In genomic region chr2:236565879-236566402, GRCh38 we compare ENCODE assay signal across 14 cellular contexts. TPM values are rescaled to one million over a fixed set of nuclear protein-coding genes. Genes with fewer than 3 reads are reported as not detected.
DNase-seq lines count a peak whose midpoint lies in the region; ATAC-seq, FAIRE-seq and TF ChIP-seq lines count a peak whose summit lies in the region.
"Had no signal": no experiment of that assay in that cellular context is flagged by ENCODE, and none has a peak within 500 bp of the region (broad histone marks: within the 10 kb centered on the region; RNA-seq: fewer than 3 reads in every experiment).

No MANE protein-coding gene starts in this region.

- H3K9me3 Mint-ChIP-seq in activated naive CD8-positive, alpha-beta T cell (ENCODE audit: low read depth) = no peaks in the 10 kb centered on the region
- H3K9me3 Mint-ChIP-seq in activated naive CD8-positive, alpha-beta T cell treated with anti-CD3 and anti-CD28 coated beads, Interleukin-2, amount 50 U/mL, for 24 hours = no peaks in the 10 kb centered on the region
- no peaks in the 10 kb centered on the region for H3K9me3 Mint-ChIP-seq in natural killer cell treated with Interleukin-12 subunit alpha and Interleukin-12 subunit beta and Interleukin-15 and Interleukin-18, amount 100 ng/mL, for 72 hours
- no peaks in the 10 kb centered on the region for H3K9me3 Mint-ChIP-seq in activated T-cell treated with anti-CD3 and anti-CD28 coated beads, Interleukin-2, amount 50 U/mL, for 4 hours

- H2BK15ac ChIP-seq in H1 (ENCODE audit: low read length) = no peak overlapping the region

- peaks cover 4% of the 10 kb centered on the region; the same call in 1 of the 2 replicates for H3K23me2 ChIP-seq in H1 (ENCODE audit: low read depth, low read length)

- H3K4me3 ChIP-seq in H1 (ENCODE audit: extremely low read depth in 1 of 4, insufficient read depth in 2 of 4, low read depth in 3 of 4, low read length in 4 of 4) (no peak overlapping the region), tibial nerve (no peak overlapping the region)

- H3K4me1 Mint-ChIP-seq in activated naive CD8-positive, alpha-beta T cell (ENCODE audit: low read depth) = peaks cover 28% of the 10 kb centered on the region
- peaks cover 19% of the 10 kb centered on the region for H3K4me1 Mint-ChIP-seq in activated naive CD8-positive, alpha-beta T cell treated with anti-CD3 and anti-CD28 coated beads, Interleukin-2, amount 50 U/mL, for 24 hours
- H3K4me1 Mint-ChIP-seq in natural killer cell treated with Interleukin-12 subunit alpha and Interleukin-12 subunit beta and Interleukin-15 and Interleukin-18, amount 100 ng/mL, for 72 hours (ENCODE audit: low read depth in 2 of 2) = peaks cover 20 to 30% of the 10 kb centered on the region in 2 donors
- H3K4me1 Mint-ChIP-seq in activated T-cell treated with anti-CD3 and anti-CD28 coated beads, Interleukin-2, amount 50 U/mL, for 4 hours (ENCODE audit: low read depth) = peaks cover 20% of the 10 kb centered on the region

- no peak overlapping the region for H3K27ac Mint-ChIP-seq in activated naive CD8-positive, alpha-beta T cell
- no peak overlapping the region for H3K27ac Mint-ChIP-seq in activated naive CD8-positive, alpha-beta T cell treated with anti-CD3 and anti-CD28 coated beads, Interleukin-2, amount 50 U/mL, for 24 hours
- no peak overlapping the region for H3K27ac Mint-ChIP-seq in natural killer cell treated with Interleukin-12 subunit alpha and Interleukin-12 subunit beta and Interleukin-15 and Interleukin-18, amount 100 ng/mL, for 72 hours

- no peak for TF ChIP-seq RAD21 in H1 (IDR thresholded peaks at IDR 0.05 in 1 of 2, conservative IDR thresholded peaks at IDR 0.05 in 1 of 2; ENCODE audit: low read depth in 2 of 2, low read length in 2 of 2)

- POLR2A ChIA-PET in H1 (lab: Charles Lee; ENCODE audit: partially characterized antibody) = interaction anchor here (0.9 to 1.5 kb wide), 2 partner anchors 33 to 282 kb away, joined by 3 to 4 read pairs; no protein-coding TSS in a partner anchor

- H2AFZ ChIP-seq in H1 (ENCODE audit: low read length) = no peak overlapping the region

- H2AK5ac ChIP-seq in H1 (ENCODE audit: low read depth, low read length) = no peak overlapping the region

- no peaks in the 10 kb centered on the region for H3K27me3 Mint-ChIP-seq in activated naive CD8-positive, alpha-beta T cell
- no peaks in the 10 kb centered on the region for H3K27me3 Mint-ChIP-seq in activated naive CD8-positive, alpha-beta T cell treated with anti-CD3 and anti-CD28 coated beads, Interleukin-2, amount 50 U/mL, for 24 hours
- H3K27me3 Mint-ChIP-seq in natural killer cell treated with Interleukin-12 subunit alpha and Interleukin-12 subunit beta and Interleukin-15 and Interleukin-18, amount 100 ng/mL, for 72 hours = no peaks in the 10 kb centered on the region
- H3K27me3 Mint-ChIP-seq in activated T-cell treated with anti-CD3 and anti-CD28 coated beads, Interleukin-2, amount 50 U/mL, for 4 hours (ENCODE audit: low read depth) = no peaks in the 10 kb centered on the region

- TF ChIP-seq EP300 in H1 (IDR thresholded peaks at IDR 0.05; ENCODE audit: borderline replicate concordance in 1 of 2, low read depth in 2 of 2, low read length in 2 of 2) (no peak), tibial nerve (IDR thresholded peaks at IDR 0.05) (no peak)

- no peak for DNase-seq in activated naive CD8-positive, alpha-beta T cell treated with anti-CD3 and anti-CD28 coated beads, Interleukin-2, amount 50 U/mL, for 24 hours
- DNase-seq in H1 (ENCODE audit: low read depth in 1 of 2, low spot score in 2 of 2) (no peak), tibial nerve (ENCODE audit: low spot score in 2 of 2) (no peak), RCC 7860 (ENCODE audit: low spot score) (no peak), DMS153 treated with DMSO at 0.1 percent for 48 hours (lab: John Stamatoyannopoulos, UW; ENCODE audit: unreplicated experiment) (no peak)
- DNase-seq in natural killer cell treated with Interleukin-12 subunit alpha and Interleukin-12 subunit beta and Interleukin-15 and Interleukin-18, amount 100 ng/mL, for 72 hours (ENCODE audit: low spot score) = no peak
- no peak for DNase-seq in activated T-cell treated with anti-CD3 and anti-CD28 coated beads, Interleukin-2, amount 50 U/mL, for 4 hours
- DNase-seq: Karpas-422, NCI-H187 treated with DMSO at 0.1 percent for 48 hours, NCI-H2171 treated with DMSO at 0.1 percent for 48 hours had no signal

- no peak overlapping the region for H4K8ac ChIP-seq in H1 (ENCODE audit: extremely low read depth, insufficient read depth, low read length)

- H3K9me3 ChIP-seq in H1 (ENCODE audit: insufficient read depth in 2 of 2, low read depth in 1 of 2, low read length in 1 of 2) (no peaks in the 10 kb centered on the region), tibial nerve (no peaks in the 10 kb centered on the region)

- no peaks in the 10 kb centered on the region for H3K79me2 ChIP-seq in H1 (ENCODE audit: control insufficient read depth in 1 of 2, insufficient read depth in 2 of 2, low read length in 2 of 2)

- no peak overlapping the region for H3K56ac ChIP-seq in H1 (replicated peaks; ENCODE audit: insufficient read length, low read depth, low read length)

- H3K14ac ChIP-seq in H1 (ENCODE audit: insufficient read length) = no peak overlapping the region

- no peak overlapping the region for H3K4me2 ChIP-seq in H1 (ENCODE audit: insufficient read depth in 1 of 2, low read depth in 2 of 2, low read length in 2 of 2)

- H4K5ac ChIP-seq in H1 (ENCODE audit: insufficient read length, low read depth, low read length) = no peak overlapping the region

- no peak for TF ChIP-seq POLR2A in H1 (IDR thresholded peaks at IDR 0.05; ENCODE audit: control extremely low read depth in 1 of 2, low read depth in 2 of 2, low read length in 2 of 2)
- TF ChIP-seq POLR2A in tibial nerve (IDR thresholded peaks at IDR 0.05) = no peak

- H3K23ac ChIP-seq in H1 (ENCODE audit: insufficient read length) = no peak overlapping the region

- H3K36me3 ChIP-seq in H1 (ENCODE audit: control insufficient read depth in 2 of 4, insufficient read depth in 4 of 4, low read length in 3 of 4) (no peaks in the 10 kb centered on the region), tibial nerve (no peaks in the 10 kb centered on the region)

- peaks cover 16% of the 10 kb centered on the region for H3K36me3 Mint-ChIP-seq in activated naive CD8-positive, alpha-beta T cell
- H3K36me3 Mint-ChIP-seq in activated naive CD8-positive, alpha-beta T cell treated with anti-CD3 and anti-CD28 coated beads, Interleukin-2, amount 50 U/mL, for 24 hours (ENCODE audit: low read depth) = peaks cover 11% of the 10 kb centered on the region
- H3K36me3 Mint-ChIP-seq in natural killer cell treated with Interleukin-12 subunit alpha and Interleukin-12 subunit beta and Interleukin-15 and Interleukin-18, amount 100 ng/mL, for 72 hours = no peaks in the 10 kb centered on the region
- H3K36me3 Mint-ChIP-seq in activated T-cell treated with anti-CD3 and anti-CD28 coated beads, Interleukin-2, amount 50 U/mL, for 4 hours (ENCODE audit: insufficient read depth) = peaks cover 14% of the 10 kb centered on the region

- H3K27me3 ChIP-seq in H1 (replicated peaks in 1 of 4; ENCODE audit: control insufficient read depth in 3 of 4, extremely low read depth in 1 of 4, insufficient read depth in 3 of 4, low read length in 3 of 4) (peaks cover 9 to 31% (median 19%) of the 10 kb centered on the region in 4 experiments), tibial nerve (no peaks in the 10 kb centered on the region)

- H2BK12ac ChIP-seq in H1 (ENCODE audit: low read depth, low read length) = 0 out of 2 replicates have a peak overlapping the region, but pooled peaks have one; percentile 44

- H2BK5ac ChIP-seq in H1 (ENCODE audit: low read depth, low read length) = no peak overlapping the region

- H3K79me1 ChIP-seq in H1 (ENCODE audit: low read depth, low read length) = no peaks in the 10 kb centered on the region

- H3K27ac ChIP-seq in H1 (ENCODE audit: low read depth, low read length) (no peak overlapping the region), tibial nerve (peak overlapping the region in 3 of 4 donors; percentile 90 to 94 (median 91))

- no peak for ATAC-seq in activated naive CD8-positive, alpha-beta T cell treated with anti-CD3 and anti-CD28 coated beads, Interleukin-2, amount 50 U/mL, for 24 hours
- no peak for ATAC-seq in natural killer cell treated with Interleukin-12 subunit alpha and Interleukin-12 subunit beta and Interleukin-15 and Interleukin-18, amount 100 ng/mL, for 72 hours
- no peak for ATAC-seq in activated T-cell treated with anti-CD3 and anti-CD28 coated beads, Interleukin-2, amount 50 U/mL, for 4 hours

- peak overlapping the region; percentile 25 for H4K91ac ChIP-seq in H1 (replicated peaks; ENCODE audit: insufficient read length, low read length)

- H3K4me1 ChIP-seq in H1 (replicated peaks in 1 of 4; ENCODE audit: control insufficient read depth in 3 of 4, insufficient read depth in 4 of 4, low read length in 3 of 4) = peaks cover 6 to 21% (median 11%) of the 10 kb centered on the region in 4 experiments; a peak in 6 of 7 replicates
- peaks cover 0 to 41% (median 11%) of the 10 kb centered on the region in 4 donors for H3K4me1 ChIP-seq in tibial nerve

- no peak overlapping the region for H3K9ac ChIP-seq in H1 (replicated peaks in 1 of 4; ENCODE audit: extremely low read depth in 1 of 4, low read depth in 3 of 4, low read length in 3 of 4)

- H3K4ac ChIP-seq in H1 (replicated peaks; ENCODE audit: insufficient read length, low read depth, low read length) = no peak overlapping the region

- H3K4me3 Mint-ChIP-seq in activated naive CD8-positive, alpha-beta T cell = peak overlapping the region; percentile 14
- H3K4me3 Mint-ChIP-seq in activated naive CD8-positive, alpha-beta T cell treated with anti-CD3 and anti-CD28 coated beads, Interleukin-2, amount 50 U/mL, for 24 hours = no peak overlapping the region
- peak overlapping the region; percentile 59 for H3K4me3 Mint-ChIP-seq in natural killer cell treated with Interleukin-12 subunit alpha and Interleukin-12 subunit beta and Interleukin-15 and Interleukin-18, amount 100 ng/mL, for 72 hours
- H3K4me3 Mint-ChIP-seq in activated T-cell treated with anti-CD3 and anti-CD28 coated beads, Interleukin-2, amount 50 U/mL, for 4 hours = no peak overlapping the region

- no peak for TF ChIP-seq CTCF in H1 (IDR thresholded peaks at IDR 0.05; ENCODE audit: control extremely low read depth in 1 of 3, insufficient read depth in 1 of 3, low read depth in 1 of 3, low read length in 3 of 3)
- no peak for TF ChIP-seq CTCF in tibial nerve (IDR thresholded peaks at IDR 0.05)

- no peak overlapping the region for H2BK20ac ChIP-seq in H1 (ENCODE audit: low read length)

- 82% methylated on average over 17 of the region's 17 CpGs; no CpG with 5 or more reads in 1 of the 2 experiments for WGBS in H1 (ENCODE audit: extremely low coverage in 1 of 2, insufficient coverage in 1 of 2, insufficient read length in 1 of 2, insufficient replicate concordance in 2 of 2, low coverage in 1 of 2, low lambda C conversion rate in 2 of 2, missing lambda C conversion rate in 1 of 2), 2 experiments
- WGBS in tibial nerve, 2 donors = 91 to 96% methylated on average over 17 of the region's 17 CpGs

- no peaks in the 10 kb centered on the region for H4K20me1 ChIP-seq in H1 (replicated peaks in 1 of 2; ENCODE audit: control insufficient read depth in 1 of 2, insufficient read depth in 2 of 2, low read length in 2 of 2)

- no peak for FAIRE-seq in H1 (lab: Jason Lieb, UNC)
- FAIRE-seq in RCC 7860 (lab: Jason Lieb, UNC) = no peak
- FAIRE-seq: A204.1, D721Med, H54 had no signal

- H3K18ac ChIP-seq in H1 (ENCODE audit: extremely low read depth, low read length) = no peak overlapping the region

- no peak overlapping the region for H2BK120ac ChIP-seq in H1 (replicated peaks; ENCODE audit: low read depth, low read length)

- CTCF ChIA-PET in H1 (lab: Charles Lee; ENCODE audit: partially characterized antibody) = interaction anchor here (1.0 to 2.1 kb wide), 3 partner anchors 9 to 53 kb away, joined by 4 to 6 read pairs (median 6); no protein-coding TSS in a partner anchor

RNA-seq across cellular contexts. Expression of gene ACKR3, which starts 3.7 kb away (rescaled TPM):
- 0.73 and 1.4 TPM in 2 replicates for total RNA-seq in H1 (2021; fragmentation: NEBNext Ultra II Directional; extraction: Animal tissue kit (Norgen Biotek cat#: 25700))
- polyA plus RNA-seq in H1 (2011; rRNA removed) = 22.3 and 24.4 TPM in 2 replicates
- polyA plus RNA-seq in H1 (2011; cell fraction: cytosol; rRNA removed) = 13.8 TPM
- polyA plus RNA-seq in H1 (2011; cell fraction: nucleus; rRNA removed) = 20.1 TPM
- polyA plus RNA-seq in H1 (2012, experiment 1 of 2) = 2.5 to 3.7 TPM (median 2.9 TPM) in 4 replicates
- polyA plus RNA-seq in H1 (2012, experiment 2 of 2) = 3.0 TPM
- polyA plus RNA-seq in H1 (2013, experiment 1 of 2) = 1.8 TPM
- polyA plus RNA-seq in H1 (2013, experiment 2 of 2) = 1.9 TPM
- polyA minus RNA-seq in H1 (2011; rRNA and poly(A)+ RNA removed) = 16.7 and 31.3 TPM in 2 replicates
- 3.8 TPM for polyA minus RNA-seq in H1 (2011; cell fraction: cytosol; rRNA and poly(A)+ RNA removed)
- 3.8 TPM for polyA minus RNA-seq in H1 (2011; cell fraction: nucleus; rRNA and poly(A)+ RNA removed)
- under 1 TPM in 1 of 2 donors, not detected in 1; 0.33 TPM for total RNA-seq in natural killer cell treated with Interleukin-12 subunit alpha and Interleukin-12 subunit beta and Interleukin-15 and Interleukin-18, amount 100 ng/mL, for 72 hours
- 10 to 100 TPM; 32.4 to 88.7 (median 55.0) TPM for total RNA-seq in tibial nerve
- total RNA-seq in activated T-cell treated with anti-CD3 and anti-CD28 coated beads, Interleukin-2, amount 50 U/mL, for 4 hours = under 1 TPM; 0.16 to 0.73 (median 0.33) TPM

Comparison
In these comparisons a context has a peak if more than half of its experiments do, and no peak if none do; other contexts are left out.
1. H3K4me3 Mint-ChIP-seq: peak in activated naive CD8-positive, alpha-beta T cell (single experiment) and natural killer cell treated with Interleukin-12 subunit alpha and Interleukin-12 subunit beta and Interleukin-15 and Interleukin-18, amount 100 ng/mL, for 72 hours (single experiment); none in activated naive CD8-positive, alpha-beta T cell treated with anti-CD3 and anti-CD28 coated beads, Interleukin-2, amount 50 U/mL, for 24 hours (single experiment) and activated T-cell treated with anti-CD3 and anti-CD28 coated beads, Interleukin-2, amount 50 U/mL, for 4 hours (single experiment).
2. RNA of gene ACKR3, which starts 3.7 kb away (total RNA-seq): 32.4 to 88.7 TPM in tibial nerve; 0.73 to 1.4 TPM in H1, 0.33 TPM in natural killer cell treated with Interleukin-12 subunit alpha and Interleukin-12 subunit beta and Interleukin-15 and Interleukin-18, amount 100 ng/mL, for 72 hours and 0.16 to 0.73 TPM in activated T-cell treated with anti-CD3 and anti-CD28 coated beads, Interleukin-2, amount 50 U/mL, for 4 hours; every median in the first group is over 10 times any median in the second.